Comparison of ENCODE assay signal across 1 cellular context in the genomic region with DNA sequence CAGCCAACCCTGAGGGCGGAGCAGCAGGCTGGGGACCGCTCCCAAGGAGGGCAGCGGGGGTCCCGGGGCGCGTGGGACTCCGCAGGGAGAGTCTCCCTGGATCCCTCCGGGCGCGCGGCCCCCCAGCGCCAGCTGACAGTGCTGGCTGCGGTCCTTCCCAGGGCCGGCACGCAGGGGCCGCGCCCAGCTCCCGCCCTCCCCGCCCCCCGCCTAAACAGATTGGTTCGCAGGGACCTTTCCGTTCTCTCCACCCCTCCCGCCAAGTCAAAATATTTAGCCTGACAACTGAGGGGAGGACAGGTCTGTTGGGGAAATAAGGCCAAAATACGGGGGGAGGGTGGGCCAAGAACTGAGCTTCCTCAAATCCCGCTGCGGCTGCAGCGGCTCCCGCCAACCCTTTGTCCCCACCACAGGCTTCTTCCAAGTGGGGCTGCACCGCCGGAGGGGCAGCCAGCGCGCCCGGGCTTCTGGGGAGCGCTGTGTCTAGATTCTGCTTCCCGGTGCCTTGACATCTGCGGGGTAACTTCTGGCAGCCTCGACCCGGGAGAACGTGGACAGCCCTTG.
TF ChIP-seq lines count a peak whose summit lies in the region.

Gene INSRR (minus strand): TSS at position 159 of the 564 bp plus-strand sequence. CDS start 496 bp downstream, outside the sequence.

TF ChIP-seq in H1, 55 proteins besides CTCF, POLR2A, EP300 and RAD21:
- no peak for TF ChIP-seq SAP30 (IDR thresholded peaks at IDR 0.05; ENCODE audit: insufficient read depth, insufficient replicate concordance, low read length)
- peak in 1 of 2 experiments; percentile 39; a peak in 1 of 4 replicates for TF ChIP-seq SIN3A (conservative IDR thresholded peaks at IDR 0.05 in 1 of 2, IDR thresholded peaks at IDR 0.05 in 1 of 2; ENCODE audit: low read depth in 1 of 2, low read length in 2 of 2)
- TF ChIP-seq EZH2 (IDR thresholded peaks at IDR 0.05; ENCODE audit: low read depth, low read length, severe bottlenecking), result peak; percentile 78
- TF ChIP-seq HDAC2 (IDR thresholded peaks at IDR 0.05; ENCODE audit: borderline replicate concordance in 1 of 2, low read depth in 2 of 2, low read length in 2 of 2), result 0 out of 4 replicates have a peak, but pooled peaks of 1 of the 2 experiments have one; percentile 31
